Comparison of ENCODE assay signal across 8 cellular contexts in the genomic region with DNA sequence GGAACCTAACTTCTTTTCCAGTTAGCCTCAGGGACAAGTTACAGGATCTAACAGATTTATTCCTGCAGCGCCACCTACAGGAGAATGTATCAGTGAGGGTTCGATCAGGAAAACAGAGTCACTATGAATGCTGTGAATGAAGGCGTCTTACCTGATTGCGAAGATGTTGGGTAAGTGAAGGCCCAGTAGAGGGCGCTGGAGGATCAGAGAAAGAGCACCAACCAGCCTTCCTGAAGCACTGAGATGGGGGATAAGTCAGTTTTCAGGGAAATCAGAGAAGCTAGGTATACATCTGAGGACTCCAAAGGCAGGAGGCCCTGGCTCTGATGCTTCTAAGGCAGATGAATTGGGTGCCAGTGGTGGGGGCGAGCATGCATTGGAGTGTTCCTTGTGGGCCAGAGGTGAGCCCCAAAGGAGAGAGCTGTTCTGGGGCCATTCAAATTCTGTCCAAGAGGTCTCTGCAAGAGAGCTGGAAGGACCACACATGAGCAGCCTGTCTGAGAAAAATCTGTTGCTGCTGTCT.
DNase-seq lines count a peak whose midpoint lies in the region; ATAC-seq and TF ChIP-seq lines count a peak whose summit lies in the region.

No MANE protein-coding gene starts in this region.

- H3K4me2 ChIP-seq in SK-N-SH = no peak overlapping the region

- peaks cover 7% of the 10 kb centered on the region for H3K9me3 Mint-ChIP-seq in endodermal cell
- no peaks in the 10 kb centered on the region for H3K9me3 Mint-ChIP-seq in mesothelial cell of epicardium

- no peaks in the 10 kb centered on the region for H3K79me2 ChIP-seq in SK-N-SH (ENCODE audit: insufficient read depth)

- peak; percentile 95 for ATAC-seq in GM18519 (IDR thresholded peaks at IDR 0.05; ENCODE audit: low FRiP score, unreplicated experiment)
- ATAC-seq in HG02938 (IDR thresholded peaks at IDR 0.05; ENCODE audit: unreplicated experiment) = peak; percentile 98
- peak; percentile 98 for ATAC-seq in upper lobe of right lung

- peaks cover 4% of the 10 kb centered on the region; the same call in 1 of the 2 replicates for H3K27me3 ChIP-seq in SK-N-SH (ENCODE audit: insufficient read depth)
- H3K27me3 ChIP-seq in endodermal cell (ENCODE audit: control insufficient read depth, insufficient read depth, low read length, poor library complexity, severe bottlenecking) = no peaks in the 10 kb centered on the region
- no peaks in the 10 kb centered on the region for H3K27me3 ChIP-seq in upper lobe of right lung

- H3K27ac ChIP-seq in SK-N-SH (ENCODE audit: low read depth in 2 of 2, low read length in 1 of 2) (no peak overlapping the region), endodermal cell (ENCODE audit: low read depth, low read length) (no peak overlapping the region), upper lobe of right lung (no peak overlapping the region)

- CTCF ChIA-PET in SK-N-SH (lab: Yijun Ruan, JAX) = interaction anchor here (0.7 to 5.1 kb wide), 56 partner anchors 11 to 1946 kb away, joined by 3 to 58 read pairs (median 4); no protein-coding TSS in a partner anchor

- H4K20me1 ChIP-seq in SK-N-SH (ENCODE audit: insufficient read depth) = no peaks in the 10 kb centered on the region

- no peak overlapping the region for H2AFZ ChIP-seq in SK-N-SH (ENCODE audit: low read depth)

- H3K9ac ChIP-seq in SK-N-SH (no peak overlapping the region), endodermal cell (ENCODE audit: extremely low read depth, low read length, poor library complexity, severe bottlenecking) (no peak overlapping the region)

- TF ChIP-seq RAD21 in SK-N-SH (IDR thresholded peaks at IDR 0.05; ENCODE audit: low read length) = peak; percentile 96

- H3F3A ChIP-seq in SK-N-SH (replicated peaks; ENCODE audit: insufficient read depth) = no peaks in the 10 kb centered on the region

- intact Hi-C loops in upper lobe of right lung (cut with DNase I) = no loop called here

- TF ChIP-seq CTCF in SK-N-SH (IDR thresholded peaks at IDR 0.05) (peak; percentile 100), endodermal cell (conservative IDR thresholded peaks at IDR 0.05) (peak; percentile 99), mesothelial cell of epicardium (IDR thresholded peaks at IDR 0.05; ENCODE audit: unreplicated experiment) (peak; percentile 94), upper lobe of right lung (IDR thresholded peaks at IDR 0.05) (peak; percentile 67)

- POLR2A ChIA-PET in SK-N-SH (lab: Yijun Ruan, JAX) = no interaction called here

- H3K4me3 Mint-ChIP-seq in endodermal cell = no peak overlapping the region
- H3K4me3 Mint-ChIP-seq in mesothelial cell of epicardium = no peak overlapping the region

- H3K27ac Mint-ChIP-seq in endodermal cell (no peak overlapping the region), mesothelial cell of epicardium (no peak overlapping the region)

- H3K9me2 ChIP-seq in SK-N-SH = no peaks in the 10 kb centered on the region

- no peak for TF ChIP-seq EP300 in SK-N-SH (IDR thresholded peaks at IDR 0.05; ENCODE audit: borderline replicate concordance in 1 of 2, low read depth in 1 of 2, low read length in 1 of 2)

- H3K4me1 ChIP-seq in SK-N-SH (ENCODE audit: control insufficient read depth in 1 of 2, insufficient read depth in 2 of 2, low read depth in 1 of 2, low read length in 1 of 2) (no peaks in the 10 kb centered on the region), endodermal cell (ENCODE audit: control insufficient read depth, insufficient read depth, low read length) (no peaks in the 10 kb centered on the region), upper lobe of right lung (no peaks in the 10 kb centered on the region)

- H3K4me1 Mint-ChIP-seq in endodermal cell (peaks cover 15% of the 10 kb centered on the region), mesothelial cell of epicardium (peaks cover 9% of the 10 kb centered on the region)

- H3K9me3 ChIP-seq in SK-N-SH (no peaks in the 10 kb centered on the region), endodermal cell (ENCODE audit: control insufficient read depth, low read length) (peaks cover 7% of the 10 kb centered on the region), upper lobe of right lung (no peaks in the 10 kb centered on the region)

- H3K27me3 Mint-ChIP-seq in endodermal cell (ENCODE audit: insufficient read depth) (no peaks in the 10 kb centered on the region), mesothelial cell of epicardium (ENCODE audit: low read depth) (no peaks in the 10 kb centered on the region)

- WGBS in SK-N-SH (ENCODE audit: low lambda C conversion rate) = under 1% methylated on average over 6 of the region's 6 CpGs
- 0 to 12% methylated on average over 5 to 6 of the region's 6 CpGs for WGBS in endodermal cell (ENCODE audit: insufficient coverage in 1 of 2, insufficient read length in 1 of 2), 2 experiments

- H3K36me3 ChIP-seq in SK-N-SH (replicated peaks in 1 of 2; ENCODE audit: control insufficient read depth in 1 of 2, insufficient read depth in 2 of 2, low read length in 1 of 2) = no peaks in the 10 kb centered on the region
- peaks cover 39% of the 10 kb centered on the region for H3K36me3 ChIP-seq in endodermal cell (ENCODE audit: control insufficient read depth, insufficient read depth, low read length)
- no peaks in the 10 kb centered on the region for H3K36me3 ChIP-seq in upper lobe of right lung

- peak overlapping the region in 1 of 2 experiments; percentile 57; a peak in 1 of 4 replicates for H3K4me3 ChIP-seq in SK-N-SH (ENCODE audit: low read depth in 2 of 2, low read length in 1 of 2)
- no peak overlapping the region for H3K4me3 ChIP-seq in endodermal cell (ENCODE audit: low read length)
- H3K4me3 ChIP-seq in upper lobe of right lung = no peak overlapping the region

- peak; percentile 66 for DNase-seq in COLO668 (lab: John Stamatoyannopoulos, UW; ENCODE audit: unreplicated experiment)
- DNase-seq in NCI-H128 (lab: John Stamatoyannopoulos, UW; ENCODE audit: unreplicated experiment) = peak; percentile 29
- peak; percentile 61 for DNase-seq in SK-N-SH
- DNase-seq in endodermal cell = peak; percentile 97
- peak; percentile 78 to 87 for DNase-seq in mesothelial cell of epicardium (ENCODE audit: low spot score in 2 of 2, unreplicated experiment in 2 of 2)
- peak; percentile 67 for DNase-seq in upper lobe of right lung

- H3K36me3 Mint-ChIP-seq in endodermal cell (ENCODE audit: low read depth) (peaks cover 1% of the 10 kb centered on the region), mesothelial cell of epicardium (no peaks in the 10 kb centered on the region)

TF ChIP-seq in SK-N-SH, 30 proteins besides CTCF, POLR2A, EP300 and RAD21:
- TF ChIP-seq FOXM1 (IDR thresholded peaks at IDR 0.05; ENCODE audit: low read depth) = no peak
- TF ChIP-seq SMC3 (IDR thresholded peaks at IDR 0.05; ENCODE audit: low read depth, low read length) = peak; percentile 86
- TF ChIP-seq RFX5 (IDR thresholded peaks at IDR 0.05; ENCODE audit: low read length) = no peak

Comparison
In these comparisons a context has a peak if more than half of its experiments do, and no peak if none do; other contexts are left out.
1. DNase-seq: peak in every context shown above with its lines; median percentile 97 in endodermal cell; 82 in mesothelial cell of epicardium; 67 in upper lobe of right lung; 66 in COLO668; 61 in SK-N-SH; 29 in NCI-H128.